ENCODE assay signal across 27 cellular contexts in the genomic region with DNA sequence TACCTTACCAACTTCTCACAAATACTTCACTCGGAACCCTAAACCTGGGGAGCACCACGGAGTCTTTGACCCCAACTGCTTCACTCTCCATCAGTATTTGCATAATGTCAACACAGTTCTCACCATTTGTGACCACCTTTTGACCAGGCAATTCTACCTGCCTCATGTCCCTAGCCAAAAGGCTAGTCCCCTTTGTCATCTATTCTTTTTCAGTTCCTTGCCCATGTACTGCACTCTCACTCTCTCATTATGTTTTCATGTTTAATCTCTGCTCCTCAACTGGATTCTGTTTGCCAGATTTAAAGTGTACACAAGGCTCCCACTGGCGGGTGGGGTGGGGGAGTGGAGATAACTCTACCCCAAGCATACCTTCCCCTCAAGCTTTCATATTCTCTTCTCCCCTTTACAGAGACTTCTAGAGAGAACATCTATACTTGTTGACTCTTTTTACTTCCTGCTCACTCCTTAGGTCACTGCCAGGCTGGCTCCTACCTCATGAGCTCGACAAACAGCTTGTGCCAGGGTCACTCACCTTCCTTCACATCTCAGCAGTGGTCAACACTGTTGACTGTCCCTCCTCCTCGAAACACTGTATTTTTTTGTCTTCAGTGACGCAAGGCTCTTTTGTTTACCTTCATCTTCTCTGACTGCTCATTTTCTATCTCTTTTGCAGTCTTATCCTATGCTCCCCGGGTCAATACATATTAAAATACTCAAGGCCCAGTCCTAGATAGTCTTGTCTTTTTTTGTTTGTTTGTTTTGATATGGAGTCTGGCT.
A peak's percentile ranks its signal among the peaks of the same experiment; 100 is the strongest.
DNase-seq lines count a peak whose midpoint lies in the region; ATAC-seq, FAIRE-seq and TF ChIP-seq lines count a peak whose summit lies in the region.
"Had no signal": no experiment of that assay in that cellular context is flagged by ENCODE, and none has a peak within 500 bp of the region (broad histone marks: within the 10 kb centered on the region; RNA-seq: fewer than 3 reads in every experiment).

No MANE protein-coding gene starts in this region.

- in situ Hi-C loops in mammary epithelial cell (cut with MboI; ENCODE audit: low sequenced_read_pairs in 2 of 2) (loop anchor here in 1 of 2 donors (10.0 kb wide), 1 partner anchor 159 kb away; no protein-coding TSS in a partner anchor), HepG2 (cut with HindIII; ENCODE audit: extremely low pct_ligation_motif_present, low pct_unique_long_range_greater_than_20kb) (no loop called here)

- peaks cover 16% of the 10 kb centered on the region for H3K9me3 Mint-ChIP-seq in MCF 10A (ENCODE audit: unreplicated experiment)
- H3K9me3 Mint-ChIP-seq in stimulated activated memory B cell treated with anti-CD40 and anti-IgM and Interleukin-4, amounts not matched to agents 10 μg/mL and 1 μg/mL and 100 μg/mL, for 72 hours, result peaks cover 8% of the 10 kb centered on the region

- peak; percentile 37 for ATAC-seq in HG03565 (IDR thresholded peaks at IDR 0.05; ENCODE audit: unreplicated experiment)
- ATAC-seq in HepG2, result peak; percentile 70
- ATAC-seq in stimulated activated memory B cell treated with anti-CD40 and anti-IgM and Interleukin-4, amounts not matched to agents 10 μg/mL and 1 μg/mL and 100 μg/mL, for 72 hours, result no peak
- ATAC-seq: naive thymus-derived CD8-positive, alpha-beta T cell had no signal

- peaks cover 49% of the 10 kb centered on the region for H3K4me1 Mint-ChIP-seq in MCF 10A (ENCODE audit: insufficient read depth, unreplicated experiment)
- peaks cover 26% of the 10 kb centered on the region for H3K4me1 Mint-ChIP-seq in stimulated activated memory B cell treated with anti-CD40 and anti-IgM and Interleukin-4, amounts not matched to agents 10 μg/mL and 1 μg/mL and 100 μg/mL, for 72 hours
- H3K4me1 Mint-ChIP-seq: activated naive CD4-positive, alpha-beta T cell treated with anti-CD3 and anti-CD28 coated beads, Interleukin-2, amount 10 ng/mL, durations not matched to agents 7 days and 5 days had no signal

- intact Hi-C loops in MCF 10A (cut with micrococcal nuclease), result no loop called here
- intact Hi-C loops in mammary epithelial cell (cut with micrococcal nuclease), result no loop called here
- intact Hi-C loops in HepG2 (cut with micrococcal nuclease; ENCODE audit: unreplicated experiment), result loop anchor here (1.0 kb wide), 1 partner anchor 10 kb away; no protein-coding TSS in a partner anchor

- H3K36me3 Mint-ChIP-seq in MCF 10A (ENCODE audit: insufficient read depth, unreplicated experiment), result no peaks in the 10 kb centered on the region
- peaks cover 16% of the 10 kb centered on the region for H3K36me3 Mint-ChIP-seq in stimulated activated memory B cell treated with anti-CD40 and anti-IgM and Interleukin-4, amounts not matched to agents 10 μg/mL and 1 μg/mL and 100 μg/mL, for 72 hours
- H3K36me3 Mint-ChIP-seq: activated naive CD4-positive, alpha-beta T cell treated with anti-CD3 and anti-CD28 coated beads, Interleukin-2, amount 10 ng/mL, durations not matched to agents 7 days and 5 days had no signal

- no peak overlapping the region for H3K4me3 ChIP-seq in mammary epithelial cell (replicated peaks in 1 of 3; ENCODE audit: insufficient read depth in 1 of 3, low read depth in 2 of 3, low read length in 3 of 3)
- no peak overlapping the region for H3K4me3 ChIP-seq in HepG2 (replicated peaks in 1 of 3; ENCODE audit: insufficient read depth in 1 of 3, low read depth in 2 of 3, low read length in 3 of 3)
- H3K4me3 ChIP-seq: ascending aorta, esophagus muscularis mucosa, smooth muscle cell had no signal

- peak in 1 of 2 experiments; percentile 72; a peak in 1 of 4 replicates for TF ChIP-seq EP300 in HepG2 (IDR thresholded peaks at IDR 0.05; ENCODE audit: low read depth in 2 of 2, low read length in 2 of 2)
- TF ChIP-seq EP300 in HepG2 (CRISPR knock-in tag; IDR thresholded peaks at IDR 0.05; ENCODE audit: borderline replicate concordance), result no peak; the same call in 1 of the 2 replicates

- POLR2A ChIA-PET in MCF 10A (lab: Yijun Ruan, JAX) (interaction anchor here (1.1 to 3.2 kb wide), 5 partner anchors 14 to 145 kb away, joined by 3 to 28 read pairs (median 9); a partner anchor contains a TSS), HepG2 (lab: Yijun Ruan, JAX) (interaction anchor here (0.7 to 3.6 kb wide), 5 partner anchors 10 to 405 kb away, joined by 3 to 24 read pairs (median 6); a partner anchor contains a TSS)

- no peaks in the 10 kb centered on the region for H3K27me3 ChIP-seq in mammary epithelial cell (ENCODE audit: insufficient read depth, low read length)
- H3K27me3 ChIP-seq in HepG2 (ENCODE audit: control insufficient read depth in 1 of 2, insufficient read depth in 2 of 2, low read length in 2 of 2), result no peaks in the 10 kb centered on the region
- H3K27me3 ChIP-seq: ascending aorta, esophagus muscularis mucosa had no signal

- dilution Hi-C loops in mammary epithelial cell (cut with HindIII; ENCODE audit: low sequenced_read_pairs), result no loop called here

- no peak overlapping the region for H2AFZ ChIP-seq in mammary epithelial cell (ENCODE audit: low read depth, low read length)
- no peak overlapping the region for H2AFZ ChIP-seq in HepG2 (ENCODE audit: low read length)

- CTCF ChIA-PET in MCF 10A (lab: Yijun Ruan, JAX) (interaction anchor here (0.7 to 1.5 kb wide), 2 partner anchors 171 to 1041 kb away, joined by 3 to 6 read pairs; no protein-coding TSS in a partner anchor), mammary epithelial cell (lab: Charles Lee; ENCODE audit: low non-redundant PET) (no interaction called here), HepG2 (lab: Yijun Ruan, JAX; ENCODE audit: low intra/inter-chr PET ratio, low total read pairs) (no interaction called here)

- 98% methylated on average over 7 of the region's 7 CpGs for WGBS in mammary epithelial cell (ENCODE audit: low coverage, missing lambda C conversion rate)
- 42% methylated on average over 7 of the region's 7 CpGs for WGBS in HepG2 (ENCODE audit: low lambda C conversion rate)

- H3K36me3 ChIP-seq in mammary epithelial cell (ENCODE audit: insufficient read depth, low read length) (no peaks in the 10 kb centered on the region), HepG2 (replicated peaks in 1 of 2; ENCODE audit: control insufficient read depth in 1 of 2, insufficient read depth in 2 of 2, low read length in 2 of 2) (peaks cover 1 to 16% of the 10 kb centered on the region in 2 experiments; a peak in 3 of 5 replicates)
- H3K36me3 ChIP-seq: ascending aorta, esophagus muscularis mucosa had no signal

- no peak for TF ChIP-seq CTCF in MCF 10A (IDR thresholded peaks at IDR 0.05; ENCODE audit: unreplicated experiment)
- no peak for TF ChIP-seq CTCF in mammary epithelial cell (conservative IDR thresholded peaks at IDR 0.05 in 1 of 2, IDR thresholded peaks at IDR 0.05 in 1 of 2; ENCODE audit: extremely low read depth in 1 of 2, insufficient read depth in 1 of 2, low read depth in 1 of 2, low read length in 2 of 2)
- no peak for TF ChIP-seq CTCF in HepG2 (CRISPR knock-in tag; IDR thresholded peaks at IDR 0.05)

- DNase-seq in MCF 10A (ENCODE audit: unreplicated experiment) (no peak), mammary epithelial cell (no peak), HepG2 (ENCODE audit: low spot score) (peak; percentile 79), T-helper 2 cell (no peak), nucleus accumbens (lab: John Stamatoyannopoulos, UW) (no peak)
- no peak for DNase-seq in activated effector memory CD4-positive, alpha-beta T cell treated with anti-CD3 and anti-CD28 coated beads, Interleukin-2, amount 50 U/mL, for 16 hours
- DNase-seq: 8988T; activated naive CD4-positive, alpha-beta T cell treated with anti-CD3 and anti-CD28 coated beads, Interleukin-2, amount 10 ng/mL, durations not matched to agents 7 days and 5 days; activated T-cell treated with anti-CD3 and anti-CD28 coated beads, Interleukin-2, amount 50 U/mL, for 24 hours; effector memory CD4-positive, alpha-beta T cell; kidney glomerular epithelial cell; naive thymus-derived CD8-positive, alpha-beta T cell; NCI-H1092 treated with DMSO at 0.1 percent for 48 hours; NCI-H2029 treated with DMSO at 0.1 percent for 48 hours; posterior cingulate gyrus; stimulated activated CD4-positive, alpha-beta T cell treated with anti-CD3 and anti-CD28 coated beads, Interleukin-4, amount 100 ng/mL, for 1 hour had no signal

- H3K27ac ChIP-seq in mammary epithelial cell (ENCODE audit: insufficient read depth, low read depth, low read length) (no peak overlapping the region), HepG2 (ENCODE audit: extremely low read length, insufficient read depth, low read length) (peak overlapping the region; percentile 11)
- H3K27ac ChIP-seq: ascending aorta, esophagus muscularis mucosa, VCaP had no signal

- BruUV-seq in MCF 10A (replicated peaks; lab: Mats Ljungman, UMichigan) (no TSS peak), mammary epithelial cell (replicated peaks; lab: Mats Ljungman, UMichigan) (no TSS peak), HepG2 (replicated peaks; lab: Mats Ljungman, UMichigan) (no TSS peak)

- H3K4me2 ChIP-seq in mammary epithelial cell (ENCODE audit: insufficient read depth, low read depth, low read length) (no peak overlapping the region), HepG2 (ENCODE audit: low read depth, low read length) (peak overlapping the region; percentile 26)

- H3K4me3 Mint-ChIP-seq in MCF 10A (ENCODE audit: unreplicated experiment), result peak overlapping the region; percentile 12
- H3K4me3 Mint-ChIP-seq in stimulated activated memory B cell treated with anti-CD40 and anti-IgM and Interleukin-4, amounts not matched to agents 10 μg/mL and 1 μg/mL and 100 μg/mL, for 72 hours, result no peak overlapping the region
- H3K4me3 Mint-ChIP-seq: activated naive CD4-positive, alpha-beta T cell treated with anti-CD3 and anti-CD28 coated beads, Interleukin-2, amount 10 ng/mL, durations not matched to agents 7 days and 5 days; activated T-cell treated with anti-CD3 and anti-CD28 coated beads, Interleukin-2, amount 50 U/mL, for 24 hours; naive thymus-derived CD8-positive, alpha-beta T cell; T-helper 1 cell treated with Interleukin-12 subunit alpha and Interleukin-12 subunit beta and Interleukin-4 antibody, amounts not matched to agents 30 μg/mL and 1 μg/mL, for 36 hours had no signal

- no peaks in the 10 kb centered on the region for H4K20me1 ChIP-seq in mammary epithelial cell (ENCODE audit: insufficient read depth, low read length)
- no peaks in the 10 kb centered on the region for H4K20me1 ChIP-seq in HepG2 (ENCODE audit: insufficient read depth, low read length)

- H3K79me2 ChIP-seq in mammary epithelial cell (ENCODE audit: insufficient read depth, low read length) (no peaks in the 10 kb centered on the region), HepG2 (ENCODE audit: insufficient read depth, low read length) (no peaks in the 10 kb centered on the region)

- no peak for TF ChIP-seq POLR2A in HepG2 (IDR thresholded peaks at IDR 0.05; ENCODE audit: insufficient read depth in 1 of 2, low read depth in 2 of 2, low read length in 2 of 2)

- TF ChIP-seq RAD21 in HepG2 (CRISPR knock-in tag; IDR thresholded peaks at IDR 0.05), result no peak

- H3K9me3 ChIP-seq in mammary epithelial cell (replicated peaks; ENCODE audit: insufficient read depth, low read length) (peaks cover 19% of the 10 kb centered on the region), HepG2 (ENCODE audit: low read length) (peaks cover 20% of the 10 kb centered on the region)
- H3K9me3 ChIP-seq: ascending aorta, esophagus muscularis mucosa had no signal

- H3K27ac Mint-ChIP-seq in MCF 10A (ENCODE audit: low read depth, unreplicated experiment), result peak overlapping the region; percentile 96
- H3K27ac Mint-ChIP-seq in stimulated activated memory B cell treated with anti-CD40 and anti-IgM and Interleukin-4, amounts not matched to agents 10 μg/mL and 1 μg/mL and 100 μg/mL, for 72 hours, result peak overlapping the region; percentile 60
- H3K27ac Mint-ChIP-seq: activated naive CD4-positive, alpha-beta T cell treated with anti-CD3 and anti-CD28 coated beads, Interleukin-2, amount 10 ng/mL, durations not matched to agents 7 days and 5 days; activated T-cell treated with anti-CD3 and anti-CD28 coated beads, Interleukin-2, amount 50 U/mL, for 24 hours; memory B cell; naive thymus-derived CD8-positive, alpha-beta T cell; T-helper 1 cell treated with Interleukin-12 subunit alpha and Interleukin-12 subunit beta and Interleukin-4 antibody, amounts not matched to agents 30 μg/mL and 1 μg/mL, for 36 hours had no signal

- peak; percentile 53 for FAIRE-seq in HepG2 (lab: Jason Lieb, UNC)
- FAIRE-seq: D721Med, H54, RCC 7860 had no signal

- H3K9ac ChIP-seq in mammary epithelial cell (ENCODE audit: insufficient read depth, low read length), result no peak overlapping the region
- no peak overlapping the region for H3K9ac ChIP-seq in HepG2 (ENCODE audit: insufficient read depth, low read depth, low read length)

- H3K4me1 ChIP-seq in mammary epithelial cell (ENCODE audit: insufficient read depth, low read length), result peaks cover 30% of the 10 kb centered on the region
- peaks cover 57% of the 10 kb centered on the region for H3K4me1 ChIP-seq in HepG2 (ENCODE audit: insufficient read depth, low read length)

- no peaks in the 10 kb centered on the region for H3K27me3 Mint-ChIP-seq in MCF 10A (ENCODE audit: insufficient read depth, unreplicated experiment)
- no peaks in the 10 kb centered on the region for H3K27me3 Mint-ChIP-seq in stimulated activated memory B cell treated with anti-CD40 and anti-IgM and Interleukin-4, amounts not matched to agents 10 μg/mL and 1 μg/mL and 100 μg/mL, for 72 hours
- H3K27me3 Mint-ChIP-seq: activated naive CD4-positive, alpha-beta T cell treated with anti-CD3 and anti-CD28 coated beads, Interleukin-2, amount 10 ng/mL, durations not matched to agents 7 days and 5 days; activated T-cell treated with anti-CD3 and anti-CD28 coated beads, Interleukin-2, amount 50 U/mL, for 24 hours; memory B cell; naive thymus-derived CD8-positive, alpha-beta T cell had no signal
